ENCODE assay signal across 8 cellular contexts in genomic region chr6:166342293-166343156, GRCh38. TPM values are rescaled to one million over a fixed set of nuclear protein-coding genes. Genes with fewer than 3 reads are reported as not detected.
DNase-seq lines count a peak whose midpoint lies in the region; ATAC-seq and TF ChIP-seq lines count a peak whose summit lies in the region.

Gene SFT2D1, minus strand, starts transcription at chr6:166342545. Its CDS starts 64 bp downstream, at chr6:166342481.

- peaks cover 21% of the 10 kb centered on the region for H3K4me1 ChIP-seq in adipocyte (ENCODE audit: control insufficient read depth, insufficient read depth, low read length)
- peaks cover 11 to 54% (median 34%) of the 10 kb centered on the region in 9 donors for H3K4me1 ChIP-seq in heart right ventricle
- peaks cover 34 to 46% (median 36%) of the 10 kb centered on the region in 4 donors for H3K4me1 ChIP-seq in upper lobe of left lung

- peak within 1 kb of the TSS; percentile 96 for H3K4me3 ChIP-seq in HFF-Myc (replicated peaks; ENCODE audit: low read depth, low read length)
- H3K4me3 ChIP-seq in adipocyte (ENCODE audit: low read length) = peak within 1 kb of the TSS; percentile 98
- peak within 1 kb of the TSS; percentile 90 to 99 (median 94) for H3K4me3 ChIP-seq in heart right ventricle
- peak within 1 kb of the TSS; percentile 78 to 97 (median 92) for H3K4me3 ChIP-seq in upper lobe of left lung

- H3K9ac ChIP-seq in adipocyte (ENCODE audit: low read length) = peak within 1 kb of the TSS; percentile 95

- H3K36me3 ChIP-seq in adipocyte (ENCODE audit: control insufficient read depth, insufficient read depth, low read length, severe bottlenecking) (peaks cover 6% of the 10 kb centered on the region), heart right ventricle (peaks cover 0 to 11% (median 0%) of the 10 kb centered on the region in 9 donors), upper lobe of left lung (peaks cover 0 to 5% (median 1%) of the 10 kb centered on the region in 4 donors)

- TF ChIP-seq EP300 in upper lobe of left lung (IDR thresholded peaks at IDR 0.05) = peak in 2 of 4 donors; percentile 50 to 52

- ATAC-seq in heart right ventricle (peak; percentile 97 to 99 (median 98)), upper lobe of left lung (ENCODE audit: low FRiP score in 2 of 2) (peak; percentile 96 to 99)

- WGBS in heart right ventricle, 2 donors = 0 to 1% methylated on average over 77 of the region's 77 CpGs
- WGBS in upper lobe of left lung, 2 donors = 0% methylated on average over 6 to 58 of the region's 77 CpGs

- TF ChIP-seq CTCF in HFF-Myc (IDR thresholded peaks at IDR 0.05; ENCODE audit: low read depth, low read length, missing control alignments) (no peak), heart right ventricle (IDR thresholded peaks at IDR 0.05) (no peak), upper lobe of left lung (IDR thresholded peaks at IDR 0.05) (peak in 3 of 6 experiments; percentile 22 to 47 (median 37))

- H3K27ac ChIP-seq in heart right ventricle = peak within 1 kb of the TSS; percentile 75 to 99 (median 95)
- H3K27ac ChIP-seq in upper lobe of left lung = peak within 1 kb of the TSS; percentile 93 to 99 (median 98)

- intact Hi-C loops in heart right ventricle (cut with DNase I) = loop anchor here in 6 of 10 donors (2.0 to 5.0 kb wide), 2 partner anchors 40 kb away; partner anchors contain the start of gene MPC1 (in 6 of the 6)
- intact Hi-C loops in posterior vena cava (cut with DNase I) = no loop called here

- H3K27me3 ChIP-seq in adipocyte (replicated peaks; ENCODE audit: control insufficient read depth, insufficient read depth, low read length) (no peaks in the 10 kb centered on the region), heart right ventricle (no peaks in the 10 kb centered on the region), upper lobe of left lung (no peaks in the 10 kb centered on the region)

- TF ChIP-seq POLR2A in GM10847 (IDR thresholded peaks at IDR 0.05; ENCODE audit: extremely low read depth, insufficient read length) (peak; percentile 98), upper lobe of left lung (IDR thresholded peaks at IDR 0.05) (peak; percentile 84 to 97 (median 89))

- peak; percentile 56 for DNase-seq in HFF-Myc (ENCODE audit: extremely low read depth, low read depth)
- peak; percentile 86 for DNase-seq in MV-4-11 (lab: John Stamatoyannopoulos, UW)
- peak; percentile 31 for DNase-seq in T follicular helper cell (ENCODE audit: low read depth)
- DNase-seq in adipocyte (ENCODE audit: low read depth) = peak; percentile 92
- DNase-seq in heart right ventricle = peak; percentile 89 to 92
- peak; percentile 98 for DNase-seq in posterior vena cava (ENCODE audit: low spot score)
- peak; percentile 90 to 97 for DNase-seq in upper lobe of left lung

- H3K9me3 ChIP-seq in adipocyte (ENCODE audit: control insufficient read depth, low read length) (no peaks in the 10 kb centered on the region), heart right ventricle (no peaks in the 10 kb centered on the region), upper lobe of left lung (no peaks in the 10 kb centered on the region)

RNA-seq across cellular contexts. Expression of gene SFT2D1, which starts in this region (rescaled TPM):
- total RNA-seq in heart right ventricle = 10 to 100 TPM; 15.6 to 28.1 (median 21.4) TPM
- polyA plus RNA-seq in heart right ventricle = 10 to 100 TPM; 35.9 to 43.6 TPM
- 10 to 100 TPM; 28.6 to 29.2 TPM for total RNA-seq in posterior vena cava
- 10 to 100 TPM in 5 of 6 donors, 1 to 10 TPM in 1; 8.4 to 56.5 (median 44.9) TPM for total RNA-seq in upper lobe of left lung

Comparison
In these comparisons a context has a peak if more than half of its experiments do, and no peak if none do; other contexts are left out.
1. Peak in every context shown above with its lines: DNase-seq, ATAC-seq, H3K4me3 ChIP-seq and H3K27ac ChIP-seq.
2. DNase-seq: peak in every context shown above with its lines; median percentile 98 in posterior vena cava; 94 in upper lobe of left lung; 92 in adipocyte; 90 in heart right ventricle; 86 in MV-4-11; 56 in HFF-Myc; 31 in T follicular helper cell.
3. intact Hi-C loops: an anchor here in heart right ventricle (2.0 to 5.0 kb wide); none called in posterior vena cava.